12 cellular contexts compared by ENCODE assay signal in genomic region chr14:54349713-54350112, GRCh38. TPM values are rescaled to one million over a fixed set of nuclear protein-coding genes. Genes with fewer than 3 reads are reported as not detected.
DNase-seq lines count a peak whose midpoint lies in the region; ATAC-seq and TF ChIP-seq lines count a peak whose summit lies in the region.
"Had no signal": no experiment of that assay in that cellular context is flagged by ENCODE, and none has a peak within 500 bp of the region (broad histone marks: within the 10 kb centered on the region; RNA-seq: fewer than 3 reads in every experiment).

No MANE protein-coding gene starts in this region.

- DNase-seq in Peyer's patch (no peak), esophagus muscularis mucosa (ENCODE audit: extremely low spot score) (no peak), upper lobe of right lung (no peak), SHP77 (lab: John Stamatoyannopoulos, UW) (no peak), NK-92 (lab: John Stamatoyannopoulos, UW; ENCODE audit: unreplicated experiment) (no peak)
- DNase-seq in activated naive CD4-positive, alpha-beta T cell treated with anti-CD3 and anti-CD28 coated beads, Interleukin-2, amount 50 U/mL, for 16 hours = no peak
- DNase-seq: activated T-cell treated with anti-CD3 and anti-CD28 coated beads, Interleukin-2, amount 50 U/mL, for 48 hours; left colon; NCI-H1417 had no signal

- no peaks in the 10 kb centered on the region for H3K9me3 ChIP-seq in Peyer's patch
- H3K9me3 ChIP-seq in esophagus muscularis mucosa = no peaks in the 10 kb centered on the region
- no peaks in the 10 kb centered on the region for H3K9me3 ChIP-seq in muscle layer of duodenum (ENCODE audit: control insufficient read depth in 1 of 2, low read length in 2 of 2)
- H3K9me3 ChIP-seq in upper lobe of right lung = no peaks in the 10 kb centered on the region

- WGBS in esophagus muscularis mucosa = 44% methylated on average over 2 of the region's 2 CpGs

- H3K27ac ChIP-seq in Peyer's patch = peak overlapping the region in 3 of 4 donors; percentile 42 to 75 (median 45)
- peak overlapping the region; percentile 35 to 56 (median 44) for H3K27ac ChIP-seq in esophagus muscularis mucosa (replicated peaks in 1 of 4)
- H3K27ac ChIP-seq in muscle layer of duodenum (ENCODE audit: low read length) = peak overlapping the region; percentile 34
- H3K27ac ChIP-seq in upper lobe of right lung = no peak overlapping the region

- no peak overlapping the region for H3K4me3 ChIP-seq in Peyer's patch
- H3K4me3 ChIP-seq in esophagus muscularis mucosa = peak overlapping the region in 3 of 4 donors; percentile 13 to 31 (median 23)
- H3K4me3 ChIP-seq in muscle layer of duodenum (ENCODE audit: low read depth in 1 of 2, low read length in 2 of 2) = peak overlapping the region; percentile 0 to 17
- H3K4me3 ChIP-seq in upper lobe of right lung = peak overlapping the region; percentile 2
- H3K4me3 ChIP-seq: K562 had no signal

- no peak for TF ChIP-seq CTCF in Peyer's patch (IDR thresholded peaks at IDR 0.05)
- no peak for TF ChIP-seq CTCF in esophagus muscularis mucosa (IDR thresholded peaks at IDR 0.05)
- TF ChIP-seq CTCF in upper lobe of right lung (IDR thresholded peaks at IDR 0.05) = no peak

- no peaks in the 10 kb centered on the region for H3K36me3 ChIP-seq in Peyer's patch
- no peaks in the 10 kb centered on the region for H3K36me3 ChIP-seq in esophagus muscularis mucosa
- H3K36me3 ChIP-seq in muscle layer of duodenum (ENCODE audit: control insufficient read depth in 1 of 2, insufficient read depth in 2 of 2, low read length in 2 of 2) = no peaks in the 10 kb centered on the region
- H3K36me3 ChIP-seq in upper lobe of right lung = no peaks in the 10 kb centered on the region

- TF ChIP-seq EP300 in esophagus muscularis mucosa (IDR thresholded peaks at IDR 0.05) = no peak

- intact Hi-C loops in esophagus muscularis mucosa (cut with DNase I) (loop anchor here (2.0 kb wide), 1 partner anchor 811 kb away; no protein-coding TSS in a partner anchor), upper lobe of right lung (cut with DNase I) (no loop called here)

- no peaks in the 10 kb centered on the region for H3K4me1 ChIP-seq in Peyer's patch
- H3K4me1 ChIP-seq in esophagus muscularis mucosa = peaks cover 8 to 27% (median 15%) of the 10 kb centered on the region in 4 donors
- H3K4me1 ChIP-seq in muscle layer of duodenum (ENCODE audit: control insufficient read depth in 1 of 2, insufficient read depth in 2 of 2, low read length in 2 of 2) = peaks cover 0 to 7% of the 10 kb centered on the region in 2 donors
- H3K4me1 ChIP-seq in upper lobe of right lung = peaks cover 3% of the 10 kb centered on the region

- ATAC-seq in upper lobe of right lung = no peak
- ATAC-seq: K562; left colon; stimulated activated effector memory CD8-positive, alpha-beta T cell treated with anti-CD3 and anti-CD28 coated beads, Interleukin-12 subunit alpha, Interleukin-12 subunit beta, amount 100 ng/mL, for 72 hours had no signal

- no peak for TF ChIP-seq POLR2A in Peyer's patch (IDR thresholded peaks at IDR 0.05)
- no peak for TF ChIP-seq POLR2A in esophagus muscularis mucosa (IDR thresholded peaks at IDR 0.05; ENCODE audit: low read depth)

- H3K27me3 ChIP-seq in Peyer's patch = no peaks in the 10 kb centered on the region
- no peaks in the 10 kb centered on the region for H3K27me3 ChIP-seq in esophagus muscularis mucosa
- no peaks in the 10 kb centered on the region for H3K27me3 ChIP-seq in muscle layer of duodenum (ENCODE audit: low read depth, low read length)
- no peaks in the 10 kb centered on the region for H3K27me3 ChIP-seq in upper lobe of right lung

RNA-seq across cellular contexts. Expression of gene CDKN3, which starts 47.1 kb away (rescaled TPM):
- total RNA-seq in Peyer's patch (1 to 10 TPM; 1.6 to 7.4 (median 4.3) TPM), esophagus muscularis mucosa (1 to 10 TPM in 2 of 4 donors, under 1 TPM in 2; 0.65 to 4.8 (median 1.0) TPM), upper lobe of right lung (1.5 TPM)

Comparison
In these comparisons a context has a peak if more than half of its experiments do, and no peak if none do; other contexts are left out.
1. H3K4me3 ChIP-seq: peak in esophagus muscularis mucosa (3 of 4), muscle layer of duodenum (2 of 2) and upper lobe of right lung (single experiment); none in Peyer's patch (0 of 4).